ENCODE assay signal across 1 cellular context in the genomic region with DNA sequence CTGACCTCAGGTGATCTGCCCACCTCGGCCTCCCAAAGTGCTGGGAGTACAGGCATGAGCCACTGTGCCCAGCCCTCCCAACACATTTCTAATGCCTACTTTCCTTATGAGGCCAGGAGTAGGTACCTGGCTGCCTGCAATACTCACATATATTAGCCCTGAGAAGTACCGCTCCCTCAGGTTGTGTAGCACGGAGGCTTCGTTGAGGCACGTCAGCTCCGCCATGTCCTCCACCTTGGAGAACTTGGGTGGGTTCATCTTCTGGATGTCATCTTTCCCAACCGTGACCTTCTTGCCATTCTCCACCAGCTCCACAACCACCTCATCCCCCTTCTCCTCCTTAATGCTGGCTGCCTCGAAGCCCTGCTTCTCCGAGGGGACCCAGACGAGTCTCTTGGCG.
TF ChIP-seq lines count a peak whose summit lies in the region.

No MANE protein-coding gene starts in this region.

TF ChIP-seq in WTC11, 78 proteins besides CTCF, POLR2A, EP300 and RAD21 (continued from another document):
- TF ChIP-seq, protein P1, sequence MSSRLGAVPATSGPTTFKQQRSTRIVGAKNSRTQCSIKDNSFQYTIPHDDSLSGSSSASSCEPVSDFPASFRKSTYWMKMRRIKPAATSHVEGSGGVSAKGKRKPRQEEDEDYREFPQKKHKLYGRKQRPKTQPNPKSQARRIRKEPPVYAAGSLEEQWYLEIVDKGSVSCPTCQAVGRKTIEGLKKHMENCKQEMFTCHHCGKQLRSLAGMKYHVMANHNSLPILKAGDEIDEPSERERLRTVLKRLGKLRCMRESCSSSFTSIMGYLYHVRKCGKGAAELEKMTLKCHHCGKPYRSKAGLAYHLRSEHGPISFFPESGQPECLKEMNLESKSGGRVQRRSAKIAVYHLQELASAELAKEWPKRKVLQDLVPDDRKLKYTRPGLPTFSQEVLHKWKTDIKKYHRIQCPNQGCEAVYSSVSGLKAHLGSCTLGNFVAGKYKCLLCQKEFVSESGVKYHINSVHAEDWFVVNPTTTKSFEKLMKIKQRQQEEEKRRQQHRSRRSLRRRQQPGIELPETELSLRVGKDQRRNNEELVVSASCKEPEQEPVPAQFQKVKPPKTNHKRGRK (CRISPR knock-in tag; IDR thresholded peaks at IDR 0.05; ENCODE audit: borderline replicate concordance), result no peak
- TF ChIP-seq, protein P2, sequence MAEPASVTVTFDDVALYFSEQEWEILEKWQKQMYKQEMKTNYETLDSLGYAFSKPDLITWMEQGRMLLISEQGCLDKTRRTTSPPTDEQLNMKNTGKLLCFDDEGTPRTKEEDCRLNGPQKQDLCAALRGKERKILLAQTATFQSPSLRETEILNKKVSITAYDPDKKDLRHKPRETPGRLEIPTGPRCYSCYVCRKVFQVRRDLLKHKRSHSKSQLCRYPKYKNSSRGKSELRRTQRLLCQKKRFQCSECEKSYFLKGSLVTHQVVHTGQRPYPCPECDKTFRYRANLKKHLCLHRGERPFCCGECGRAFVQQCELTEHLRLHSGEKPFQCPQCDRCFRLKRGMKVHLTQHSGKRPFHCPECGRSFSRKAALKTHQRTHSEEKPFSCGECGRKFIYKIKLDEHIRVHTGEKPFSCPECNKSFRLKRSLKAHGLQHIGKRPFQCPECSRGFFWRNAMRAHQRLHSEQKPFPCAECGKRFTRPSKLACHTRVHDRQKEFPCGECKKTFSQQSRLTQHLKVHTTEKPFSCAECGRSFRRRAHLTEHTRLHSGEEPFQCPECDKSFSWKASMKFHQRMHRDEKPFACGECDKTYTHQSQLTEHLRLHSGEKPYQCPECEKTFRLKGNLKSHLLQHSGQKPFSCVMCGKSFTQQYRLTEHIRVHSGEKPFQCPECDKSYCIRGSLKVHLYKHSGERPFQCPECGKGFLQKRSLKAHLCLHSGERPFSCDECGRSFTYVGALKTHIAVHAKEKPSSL (CRISPR knock-in tag; conservative IDR thresholded peaks at IDR 0.05), result no peak
- TF ChIP-seq CBFB (CRISPR knock-in tag; IDR thresholded peaks at IDR 0.05; ENCODE audit: low read depth) (no peak), SOX15 (CRISPR knock-in tag; IDR thresholded peaks at IDR 0.05) (no peak), JAZF1 (CRISPR knock-in tag; IDR thresholded peaks at IDR 0.05) (no peak), TEAD1 (CRISPR knock-in tag; IDR thresholded peaks at IDR 0.05) (no peak)
- TF ChIP-seq, protein P3, sequence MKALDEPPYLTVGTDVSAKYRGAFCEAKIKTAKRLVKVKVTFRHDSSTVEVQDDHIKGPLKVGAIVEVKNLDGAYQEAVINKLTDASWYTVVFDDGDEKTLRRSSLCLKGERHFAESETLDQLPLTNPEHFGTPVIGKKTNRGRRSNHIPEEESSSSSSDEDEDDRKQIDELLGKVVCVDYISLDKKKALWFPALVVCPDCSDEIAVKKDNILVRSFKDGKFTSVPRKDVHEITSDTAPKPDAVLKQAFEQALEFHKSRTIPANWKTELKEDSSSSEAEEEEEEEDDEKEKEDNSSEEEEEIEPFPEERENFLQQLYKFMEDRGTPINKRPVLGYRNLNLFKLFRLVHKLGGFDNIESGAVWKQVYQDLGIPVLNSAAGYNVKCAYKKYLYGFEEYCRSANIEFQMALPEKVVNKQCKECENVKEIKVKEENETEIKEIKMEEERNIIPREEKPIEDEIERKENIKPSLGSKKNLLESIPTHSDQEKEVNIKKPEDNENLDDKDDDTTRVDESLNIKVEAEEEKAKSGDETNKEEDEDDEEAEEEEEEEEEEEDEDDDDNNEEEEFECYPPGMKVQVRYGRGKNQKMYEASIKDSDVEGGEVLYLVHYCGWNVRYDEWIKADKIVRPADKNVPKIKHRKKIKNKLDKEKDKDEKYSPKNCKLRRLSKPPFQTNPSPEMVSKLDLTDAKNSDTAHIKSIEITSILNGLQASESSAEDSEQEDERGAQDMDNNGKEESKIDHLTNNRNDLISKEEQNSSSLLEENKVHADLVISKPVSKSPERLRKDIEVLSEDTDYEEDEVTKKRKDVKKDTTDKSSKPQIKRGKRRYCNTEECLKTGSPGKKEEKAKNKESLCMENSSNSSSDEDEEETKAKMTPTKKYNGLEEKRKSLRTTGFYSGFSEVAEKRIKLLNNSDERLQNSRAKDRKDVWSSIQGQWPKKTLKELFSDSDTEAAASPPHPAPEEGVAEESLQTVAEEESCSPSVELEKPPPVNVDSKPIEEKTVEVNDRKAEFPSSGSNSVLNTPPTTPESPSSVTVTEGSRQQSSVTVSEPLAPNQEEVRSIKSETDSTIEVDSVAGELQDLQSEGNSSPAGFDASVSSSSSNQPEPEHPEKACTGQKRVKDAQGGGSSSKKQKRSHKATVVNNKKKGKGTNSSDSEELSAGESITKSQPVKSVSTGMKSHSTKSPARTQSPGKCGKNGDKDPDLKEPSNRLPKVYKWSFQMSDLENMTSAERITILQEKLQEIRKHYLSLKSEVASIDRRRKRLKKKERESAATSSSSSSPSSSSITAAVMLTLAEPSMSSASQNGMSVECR (CRISPR knock-in tag; IDR thresholded peaks at IDR 0.05; ENCODE audit: borderline replicate concordance), result no peak
- TF ChIP-seq, protein P4, sequence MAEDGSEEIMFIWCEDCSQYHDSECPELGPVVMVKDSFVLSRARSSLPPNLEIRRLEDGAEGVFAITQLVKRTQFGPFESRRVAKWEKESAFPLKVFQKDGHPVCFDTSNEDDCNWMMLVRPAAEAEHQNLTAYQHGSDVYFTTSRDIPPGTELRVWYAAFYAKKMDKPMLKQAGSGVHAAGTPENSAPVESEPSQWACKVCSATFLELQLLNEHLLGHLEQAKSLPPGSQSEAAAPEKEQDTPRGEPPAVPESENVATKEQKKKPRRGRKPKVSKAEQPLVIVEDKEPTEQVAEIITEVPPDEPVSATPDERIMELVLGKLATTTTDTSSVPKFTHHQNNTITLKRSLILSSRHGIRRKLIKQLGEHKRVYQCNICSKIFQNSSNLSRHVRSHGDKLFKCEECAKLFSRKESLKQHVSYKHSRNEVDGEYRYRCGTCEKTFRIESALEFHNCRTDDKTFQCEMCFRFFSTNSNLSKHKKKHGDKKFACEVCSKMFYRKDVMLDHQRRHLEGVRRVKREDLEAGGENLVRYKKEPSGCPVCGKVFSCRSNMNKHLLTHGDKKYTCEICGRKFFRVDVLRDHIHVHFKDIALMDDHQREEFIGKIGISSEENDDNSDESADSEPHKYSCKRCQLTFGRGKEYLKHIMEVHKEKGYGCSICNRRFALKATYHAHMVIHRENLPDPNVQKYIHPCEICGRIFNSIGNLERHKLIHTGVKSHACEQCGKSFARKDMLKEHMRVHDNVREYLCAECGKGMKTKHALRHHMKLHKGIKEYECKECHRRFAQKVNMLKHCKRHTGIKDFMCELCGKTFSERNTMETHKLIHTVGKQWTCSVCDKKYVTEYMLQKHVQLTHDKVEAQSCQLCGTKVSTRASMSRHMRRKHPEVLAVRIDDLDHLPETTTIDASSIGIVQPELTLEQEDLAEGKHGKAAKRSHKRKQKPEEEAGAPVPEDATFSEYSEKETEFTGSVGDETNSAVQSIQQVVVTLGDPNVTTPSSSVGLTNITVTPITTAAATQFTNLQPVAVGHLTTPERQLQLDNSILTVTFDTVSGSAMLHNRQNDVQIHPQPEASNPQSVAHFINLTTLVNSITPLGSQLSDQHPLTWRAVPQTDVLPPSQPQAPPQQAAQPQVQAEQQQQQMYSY (CRISPR knock-in tag; IDR thresholded peaks at IDR 0.05), result no peak
- TF ChIP-seq, protein P5, sequence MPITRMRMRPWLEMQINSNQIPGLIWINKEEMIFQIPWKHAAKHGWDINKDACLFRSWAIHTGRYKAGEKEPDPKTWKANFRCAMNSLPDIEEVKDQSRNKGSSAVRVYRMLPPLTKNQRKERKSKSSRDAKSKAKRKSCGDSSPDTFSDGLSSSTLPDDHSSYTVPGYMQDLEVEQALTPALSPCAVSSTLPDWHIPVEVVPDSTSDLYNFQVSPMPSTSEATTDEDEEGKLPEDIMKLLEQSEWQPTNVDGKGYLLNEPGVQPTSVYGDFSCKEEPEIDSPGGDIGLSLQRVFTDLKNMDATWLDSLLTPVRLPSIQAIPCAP (CRISPR knock-in tag; IDR thresholded peaks at IDR 0.05), result no peak
- TF ChIP-seq, protein P6, sequence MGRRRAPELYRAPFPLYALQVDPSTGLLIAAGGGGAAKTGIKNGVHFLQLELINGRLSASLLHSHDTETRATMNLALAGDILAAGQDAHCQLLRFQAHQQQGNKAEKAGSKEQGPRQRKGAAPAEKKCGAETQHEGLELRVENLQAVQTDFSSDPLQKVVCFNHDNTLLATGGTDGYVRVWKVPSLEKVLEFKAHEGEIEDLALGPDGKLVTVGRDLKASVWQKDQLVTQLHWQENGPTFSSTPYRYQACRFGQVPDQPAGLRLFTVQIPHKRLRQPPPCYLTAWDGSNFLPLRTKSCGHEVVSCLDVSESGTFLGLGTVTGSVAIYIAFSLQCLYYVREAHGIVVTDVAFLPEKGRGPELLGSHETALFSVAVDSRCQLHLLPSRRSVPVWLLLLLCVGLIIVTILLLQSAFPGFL (CRISPR knock-in tag; IDR thresholded peaks at IDR 0.05; ENCODE audit: borderline replicate concordance), result no peak
